In the genomic region with DNA sequence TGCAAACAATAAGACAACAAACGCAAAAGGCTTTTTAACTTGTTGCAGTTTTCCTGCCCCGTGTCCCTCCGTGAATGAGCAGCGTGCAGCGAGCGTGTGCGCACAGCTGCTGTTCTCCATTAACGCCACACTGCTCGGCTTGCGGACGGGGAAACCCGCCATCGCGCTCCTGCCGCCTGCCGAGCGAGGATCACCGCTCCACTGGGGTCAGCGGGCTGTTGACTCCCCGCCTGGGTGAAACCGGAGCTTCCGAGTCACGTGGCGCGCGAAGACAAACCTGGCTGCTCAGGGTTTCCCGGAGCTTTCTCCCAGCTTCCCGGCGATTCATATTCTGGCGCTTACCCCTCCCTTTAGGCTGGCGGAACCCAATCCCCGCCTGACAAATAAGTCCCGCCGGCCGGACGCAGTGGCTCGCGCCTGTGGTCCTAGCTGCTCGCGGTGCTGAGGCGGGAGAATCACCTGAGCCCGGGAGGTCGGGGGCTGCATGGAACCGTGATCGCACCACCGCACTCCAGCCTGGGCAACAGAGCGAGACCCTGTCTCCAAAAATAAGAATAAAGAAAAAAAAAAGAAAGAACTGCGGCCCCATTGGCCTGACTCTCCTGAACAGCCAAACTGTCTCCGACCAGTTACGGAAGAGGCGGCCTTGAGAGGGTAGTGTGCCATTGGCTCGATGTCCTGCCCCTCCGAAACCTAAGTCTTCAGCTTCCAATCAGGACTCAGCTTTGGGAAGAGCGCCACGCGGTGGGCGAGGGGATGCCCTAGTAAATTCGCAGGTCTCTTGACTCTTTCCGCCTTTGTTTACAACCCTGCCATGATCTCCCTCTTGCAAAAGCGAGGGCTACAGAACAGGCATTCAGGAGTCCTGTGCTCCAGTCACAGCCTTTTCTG, we compare ENCODE assay signal across 1 cellular context.
A peak's percentile ranks its signal among the peaks of the same experiment; 100 is the strongest.
TF ChIP-seq lines count a peak whose summit lies in the region.

A gene with protein sequence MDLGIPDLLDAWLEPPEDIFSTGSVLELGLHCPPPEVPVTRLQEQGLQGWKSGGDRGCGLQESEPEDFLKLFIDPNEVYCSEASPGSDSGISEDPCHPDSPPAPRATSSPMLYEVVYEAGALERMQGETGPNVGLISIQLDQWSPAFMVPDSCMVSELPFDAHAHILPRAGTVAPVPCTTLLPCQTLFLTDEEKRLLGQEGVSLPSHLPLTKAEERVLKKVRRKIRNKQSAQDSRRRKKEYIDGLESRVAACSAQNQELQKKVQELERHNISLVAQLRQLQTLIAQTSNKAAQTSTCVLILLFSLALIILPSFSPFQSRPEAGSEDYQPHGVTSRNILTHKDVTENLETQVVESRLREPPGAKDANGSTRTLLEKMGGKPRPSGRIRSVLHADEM (plus strand): TSS at position 794 of the 891 bp plus-strand sequence. CDS start 624 bp downstream, outside the sequence.

TF ChIP-seq in HepG2, 621 proteins besides CTCF, POLR2A, EP300 and RAD21 (continued from another document and continues in another):
- TF ChIP-seq ZBTB10 (CRISPR knock-in tag; IDR thresholded peaks at IDR 0.05; ENCODE audit: borderline replicate concordance) (no peak), ZNF282 (IDR thresholded peaks at IDR 0.05; ENCODE audit: partially characterized antibody) (no peak), NFE2L1 (CRISPR knock-in tag; IDR thresholded peaks at IDR 0.05; ENCODE audit: borderline replicate concordance) (no peak), CREB1 (IDR thresholded peaks at IDR 0.05) (peak; percentile 69; the same call in 1 of the 2 replicates), CREB1 (CRISPR knock-in tag; IDR thresholded peaks at IDR 0.05) (peak; percentile 86), ELF4 (CRISPR knock-in tag; IDR thresholded peaks at IDR 0.05; ENCODE audit: borderline replicate concordance) (peak; percentile 78; the same call in 1 of the 2 replicates), MED1 (CRISPR knock-in tag; IDR thresholded peaks at IDR 0.05) (peak; percentile 61), SUZ12 (IDR thresholded peaks at IDR 0.05; ENCODE audit: low read depth, low read length) (no peak), TFE3 (CRISPR knock-in tag; IDR thresholded peaks at IDR 0.05) (peak; percentile 92), ZNF430 (CRISPR knock-in tag; IDR thresholded peaks at IDR 0.05) (peak; percentile 85; the same call in 1 of the 2 replicates), KDM6A (CRISPR knock-in tag; IDR thresholded peaks at IDR 0.05; ENCODE audit: low read depth) (no peak), MATR3 (CRISPR knock-in tag; IDR thresholded peaks at IDR 0.05) (no peak), BORCS8-MEF2B (CRISPR knock-in tag; IDR thresholded peaks at IDR 0.05) (peak; percentile 92), PAWR (CRISPR knock-in tag; IDR thresholded peaks at IDR 0.05; ENCODE audit: borderline replicate concordance) (no peak), NFIC (IDR thresholded peaks at IDR 0.05; ENCODE audit: low read length) (no peak), ZNF296 (CRISPR knock-in tag; conservative IDR thresholded peaks at IDR 0.05) (no peak), ZNF367 (CRISPR knock-in tag; IDR thresholded peaks at IDR 0.05; ENCODE audit: borderline replicate concordance) (no peak; the same call in 1 of the 2 replicates), CBX2 (IDR thresholded peaks at IDR 0.05; ENCODE audit: low read depth, low read length) (no peak), CBX2 (CRISPR knock-in tag; IDR thresholded peaks at IDR 0.05; ENCODE audit: low read depth) (no peak; the same call in 1 of the 2 replicates), ZBTB21 (CRISPR knock-in tag; IDR thresholded peaks at IDR 0.05) (no peak), ZNF547 (CRISPR knock-in tag; IDR thresholded peaks at IDR 0.05) (peak; percentile 54), ZNF276 (CRISPR knock-in tag; IDR thresholded peaks at IDR 0.05; ENCODE audit: low read depth) (no peak; the same call in 1 of the 2 replicates), MTF2 (CRISPR knock-in tag; IDR thresholded peaks at IDR 0.05; ENCODE audit: borderline replicate concordance) (no peak), ZMYM2 (CRISPR knock-in tag; IDR thresholded peaks at IDR 0.05) (peak; percentile 77), ZNF773 (CRISPR knock-in tag; IDR thresholded peaks at IDR 0.05; ENCODE audit: borderline replicate concordance) (peak; percentile 84), ZNF570 (CRISPR knock-in tag; IDR thresholded peaks at IDR 0.05; ENCODE audit: borderline replicate concordance) (no peak), HCFC1 (IDR thresholded peaks at IDR 0.05; ENCODE audit: low read depth, low read length) (0 out of 2 replicates have a peak, but pooled peaks have one; percentile 5)
- TF ChIP-seq, protein P1, sequence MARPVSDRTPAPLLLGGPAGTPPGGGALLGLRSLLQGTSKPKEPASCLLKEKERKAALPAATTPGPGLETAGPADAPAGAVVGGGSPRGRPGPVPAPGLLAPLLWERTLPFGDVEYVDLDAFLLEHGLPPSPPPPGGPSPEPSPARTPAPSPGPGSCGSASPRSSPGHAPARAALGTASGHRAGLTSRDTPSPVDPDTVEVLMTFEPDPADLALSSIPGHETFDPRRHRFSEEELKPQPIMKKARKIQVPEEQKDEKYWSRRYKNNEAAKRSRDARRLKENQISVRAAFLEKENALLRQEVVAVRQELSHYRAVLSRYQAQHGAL (CRISPR knock-in tag; IDR thresholded peaks at IDR 0.05; ENCODE audit: not compliant biosample characterization), result no peak
- TF ChIP-seq, protein P2, sequence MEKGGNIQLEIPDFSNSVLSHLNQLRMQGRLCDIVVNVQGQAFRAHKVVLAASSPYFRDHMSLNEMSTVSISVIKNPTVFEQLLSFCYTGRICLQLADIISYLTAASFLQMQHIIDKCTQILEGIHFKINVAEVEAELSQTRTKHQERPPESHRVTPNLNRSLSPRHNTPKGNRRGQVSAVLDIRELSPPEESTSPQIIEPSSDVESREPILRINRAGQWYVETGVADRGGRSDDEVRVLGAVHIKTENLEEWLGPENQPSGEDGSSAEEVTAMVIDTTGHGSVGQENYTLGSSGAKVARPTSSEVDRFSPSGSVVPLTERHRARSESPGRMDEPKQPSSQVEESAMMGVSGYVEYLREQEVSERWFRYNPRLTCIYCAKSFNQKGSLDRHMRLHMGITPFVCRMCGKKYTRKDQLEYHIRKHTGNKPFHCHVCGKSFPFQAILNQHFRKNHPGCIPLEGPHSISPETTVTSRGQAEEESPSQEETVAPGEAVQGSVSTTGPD (CRISPR knock-in tag; IDR thresholded peaks at IDR 0.05), result no peak
- TF ChIP-seq, protein P3, sequence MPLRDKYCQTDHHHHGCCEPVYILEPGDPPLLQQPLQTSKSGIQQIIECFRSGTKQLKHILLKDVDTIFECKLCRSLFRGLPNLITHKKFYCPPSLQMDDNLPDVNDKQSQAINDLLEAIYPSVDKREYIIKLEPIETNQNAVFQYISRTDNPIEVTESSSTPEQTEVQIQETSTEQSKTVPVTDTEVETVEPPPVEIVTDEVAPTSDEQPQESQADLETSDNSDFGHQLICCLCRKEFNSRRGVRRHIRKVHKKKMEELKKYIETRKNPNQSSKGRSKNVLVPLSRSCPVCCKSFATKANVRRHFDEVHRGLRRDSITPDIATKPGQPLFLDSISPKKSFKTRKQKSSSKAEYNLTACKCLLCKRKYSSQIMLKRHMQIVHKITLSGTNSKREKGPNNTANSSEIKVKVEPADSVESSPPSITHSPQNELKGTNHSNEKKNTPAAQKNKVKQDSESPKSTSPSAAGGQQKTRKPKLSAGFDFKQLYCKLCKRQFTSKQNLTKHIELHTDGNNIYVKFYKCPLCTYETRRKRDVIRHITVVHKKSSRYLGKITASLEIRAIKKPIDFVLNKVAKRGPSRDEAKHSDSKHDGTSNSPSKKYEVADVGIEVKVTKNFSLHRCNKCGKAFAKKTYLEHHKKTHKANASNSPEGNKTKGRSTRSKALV (CRISPR knock-in tag; IDR thresholded peaks at IDR 0.05), result peak; percentile 75; the same call in 1 of the 2 replicates
- TF ChIP-seq, protein P4, sequence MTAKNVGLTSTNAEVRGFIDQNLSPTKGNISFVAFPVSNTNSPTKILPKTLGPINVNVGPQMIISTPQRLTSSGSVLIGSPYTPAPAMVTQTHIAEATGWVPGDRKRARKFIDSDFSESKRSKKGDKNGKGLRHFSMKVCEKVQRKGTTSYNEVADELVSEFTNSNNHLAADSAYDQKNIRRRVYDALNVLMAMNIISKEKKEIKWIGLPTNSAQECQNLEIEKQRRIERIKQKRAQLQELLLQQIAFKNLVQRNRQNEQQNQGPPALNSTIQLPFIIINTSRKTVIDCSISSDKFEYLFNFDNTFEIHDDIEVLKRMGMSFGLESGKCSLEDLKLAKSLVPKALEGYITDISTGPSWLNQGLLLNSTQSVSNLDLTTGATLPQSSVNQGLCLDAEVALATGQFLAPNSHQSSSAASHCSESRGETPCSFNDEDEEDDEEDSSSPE (CRISPR knock-in tag; IDR thresholded peaks at IDR 0.05), result peak; percentile 86
- TF ChIP-seq, protein P5, sequence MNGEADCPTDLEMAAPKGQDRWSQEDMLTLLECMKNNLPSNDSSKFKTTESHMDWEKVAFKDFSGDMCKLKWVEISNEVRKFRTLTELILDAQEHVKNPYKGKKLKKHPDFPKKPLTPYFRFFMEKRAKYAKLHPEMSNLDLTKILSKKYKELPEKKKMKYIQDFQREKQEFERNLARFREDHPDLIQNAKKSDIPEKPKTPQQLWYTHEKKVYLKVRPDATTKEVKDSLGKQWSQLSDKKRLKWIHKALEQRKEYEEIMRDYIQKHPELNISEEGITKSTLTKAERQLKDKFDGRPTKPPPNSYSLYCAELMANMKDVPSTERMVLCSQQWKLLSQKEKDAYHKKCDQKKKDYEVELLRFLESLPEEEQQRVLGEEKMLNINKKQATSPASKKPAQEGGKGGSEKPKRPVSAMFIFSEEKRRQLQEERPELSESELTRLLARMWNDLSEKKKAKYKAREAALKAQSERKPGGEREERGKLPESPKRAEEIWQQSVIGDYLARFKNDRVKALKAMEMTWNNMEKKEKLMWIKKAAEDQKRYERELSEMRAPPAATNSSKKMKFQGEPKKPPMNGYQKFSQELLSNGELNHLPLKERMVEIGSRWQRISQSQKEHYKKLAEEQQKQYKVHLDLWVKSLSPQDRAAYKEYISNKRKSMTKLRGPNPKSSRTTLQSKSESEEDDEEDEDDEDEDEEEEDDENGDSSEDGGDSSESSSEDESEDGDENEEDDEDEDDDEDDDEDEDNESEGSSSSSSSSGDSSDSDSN (CRISPR knock-in tag; IDR thresholded peaks at IDR 0.05), result peak; percentile 90
- TF ChIP-seq, protein P6, sequence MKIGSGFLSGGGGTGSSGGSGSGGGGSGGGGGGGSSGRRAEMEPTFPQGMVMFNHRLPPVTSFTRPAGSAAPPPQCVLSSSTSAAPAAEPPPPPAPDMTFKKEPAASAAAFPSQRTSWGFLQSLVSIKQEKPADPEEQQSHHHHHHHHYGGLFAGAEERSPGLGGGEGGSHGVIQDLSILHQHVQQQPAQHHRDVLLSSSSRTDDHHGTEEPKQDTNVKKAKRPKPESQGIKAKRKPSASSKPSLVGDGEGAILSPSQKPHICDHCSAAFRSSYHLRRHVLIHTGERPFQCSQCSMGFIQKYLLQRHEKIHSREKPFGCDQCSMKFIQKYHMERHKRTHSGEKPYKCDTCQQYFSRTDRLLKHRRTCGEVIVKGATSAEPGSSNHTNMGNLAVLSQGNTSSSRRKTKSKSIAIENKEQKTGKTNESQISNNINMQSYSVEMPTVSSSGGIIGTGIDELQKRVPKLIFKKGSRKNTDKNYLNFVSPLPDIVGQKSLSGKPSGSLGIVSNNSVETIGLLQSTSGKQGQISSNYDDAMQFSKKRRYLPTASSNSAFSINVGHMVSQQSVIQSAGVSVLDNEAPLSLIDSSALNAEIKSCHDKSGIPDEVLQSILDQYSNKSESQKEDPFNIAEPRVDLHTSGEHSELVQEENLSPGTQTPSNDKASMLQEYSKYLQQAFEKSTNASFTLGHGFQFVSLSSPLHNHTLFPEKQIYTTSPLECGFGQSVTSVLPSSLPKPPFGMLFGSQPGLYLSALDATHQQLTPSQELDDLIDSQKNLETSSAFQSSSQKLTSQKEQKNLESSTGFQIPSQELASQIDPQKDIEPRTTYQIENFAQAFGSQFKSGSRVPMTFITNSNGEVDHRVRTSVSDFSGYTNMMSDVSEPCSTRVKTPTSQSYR (CRISPR knock-in tag; IDR thresholded peaks at IDR 0.05; ENCODE audit: borderline replicate concordance), result peak; percentile 26; the same call in 1 of the 2 replicates
